ENCODE assay signal across 6 cellular contexts in the genomic region with DNA sequence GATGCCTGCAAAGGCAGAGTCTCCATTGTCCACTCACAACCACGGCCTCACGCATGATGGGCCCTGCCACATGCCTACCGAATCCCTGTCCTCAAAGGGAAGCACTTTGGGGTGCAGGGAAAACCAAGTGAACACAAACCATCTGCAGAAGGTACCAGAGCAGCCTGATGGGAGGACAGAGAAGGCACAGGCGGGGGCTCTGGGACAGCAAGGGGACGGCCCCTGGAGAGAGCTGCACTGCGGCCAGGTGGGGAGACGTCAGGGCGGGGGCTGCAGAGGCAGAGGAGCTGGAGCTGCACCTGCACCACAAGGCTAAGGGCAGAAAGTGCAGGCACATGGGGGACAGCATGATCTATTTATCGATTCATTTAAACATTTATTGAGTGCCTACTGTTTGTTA.
"Had no signal": no experiment of that assay in that cellular context is flagged by ENCODE, and none has a peak within 500 bp of the region (broad histone marks: within the 10 kb centered on the region; RNA-seq: fewer than 3 reads in every experiment).

No MANE protein-coding gene starts in this region.

- H3K27ac Mint-ChIP-seq: GM23338, H9, IgD-negative memory B cell had no signal

- H3K4me3 ChIP-seq: GM23338 had no signal

- H3K27ac ChIP-seq: HL-60 had no signal

- H3K4me3 Mint-ChIP-seq: GM23338, H9, IgD-negative memory B cell had no signal

- DNase-seq: H9, HCEC 1CT had no signal

- H3K36me3 Mint-ChIP-seq: IgD-negative memory B cell had no signal

- H3K4me1 Mint-ChIP-seq: GM23338, IgD-negative memory B cell had no signal

- ATAC-seq: GM23338, HepG2 had no signal
